21 cellular contexts compared by ENCODE assay signal in the genomic region with DNA sequence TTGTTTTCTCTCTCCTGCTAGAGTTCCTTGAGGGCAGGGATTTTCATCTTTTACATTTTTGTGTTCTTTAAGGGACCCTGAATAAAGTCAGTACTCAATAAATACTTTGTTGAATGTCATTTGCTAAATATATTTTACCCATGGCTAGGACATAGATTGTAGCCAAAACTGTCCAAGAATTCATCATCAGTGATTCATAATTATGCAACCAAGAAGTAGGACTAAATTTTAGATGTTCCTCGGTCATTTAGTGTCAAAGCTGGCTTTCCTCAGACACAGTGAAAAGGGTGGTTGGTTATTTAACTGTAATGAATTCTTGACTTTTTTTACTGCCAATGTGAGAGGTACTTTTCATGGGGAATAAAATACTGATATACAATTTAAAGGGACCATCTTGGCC. TPM values are rescaled to one million over a fixed set of nuclear protein-coding genes. Genes with fewer than 3 reads are reported as not detected.
A peak's percentile ranks its signal among the peaks of the same experiment; 100 is the strongest.
DNase-seq lines count a peak whose midpoint lies in the region; ATAC-seq and TF ChIP-seq lines count a peak whose summit lies in the region.
"Had no signal": no experiment of that assay in that cellular context is flagged by ENCODE, and none has a peak within 500 bp of the region (broad histone marks: within the 10 kb centered on the region; RNA-seq: fewer than 3 reads in every experiment).

No MANE protein-coding gene starts in this region.

- no peaks in the 10 kb centered on the region for H3K27me3 Mint-ChIP-seq in HFFc6 (ENCODE audit: insufficient read depth)
- H3K27me3 Mint-ChIP-seq in nephron (ENCODE audit: low read depth), result peaks cover 3% of the 10 kb centered on the region

- H3K9me3 ChIP-seq in esophagus squamous epithelium, result no peaks in the 10 kb centered on the region
- H3K9me3 ChIP-seq: BE2C, body of pancreas, right lobe of liver had no signal

- H3K27ac ChIP-seq in esophagus squamous epithelium, result no peak overlapping the region
- H3K27ac ChIP-seq: body of pancreas, hepatocyte, right lobe of liver had no signal

- H3K4me1 ChIP-seq in esophagus squamous epithelium, result peaks cover 0 to 31% (median 8%) of the 10 kb centered on the region in 3 donors
- H3K4me1 ChIP-seq: BE2C had no signal

- intact Hi-C loops in esophagus squamous epithelium (cut with DNase I), result loop anchor here (10.0 kb wide), 1 partner anchor 51 kb away; a partner anchor contains a TSS

- H3K9me3 Mint-ChIP-seq in HFFc6 (peaks cover 8% of the 10 kb centered on the region), nephron (no peaks in the 10 kb centered on the region)

- H3K4me3 Mint-ChIP-seq in HFFc6 (peak overlapping the region; percentile 11; the same call in 1 of the 2 replicates), nephron (no peak overlapping the region)

- peak; percentile 42 for DNase-seq in AG20443 (ENCODE audit: low spot score)
- DNase-seq in HFFc6, result peak; percentile 47
- peak; percentile 31 to 60 for DNase-seq in cardiac fibroblast (ENCODE audit: low read depth in 2 of 2)
- DNase-seq in medulla oblongata (ENCODE audit: extremely low spot score), result no peak
- DNase-seq in esophagus squamous epithelium (lab: John Stamatoyannopoulos, UW), result no peak
- DNase-seq: activated CD4-positive, alpha-beta T cell treated with anti-CD3 and anti-CD28 coated beads for 48 hours; activated CD8-positive, alpha-beta memory T cell treated with anti-CD3 and anti-CD28 coated beads, Interleukin-2, amount 50 U/mL, for 4 hours; BE2C; body of pancreas; dorsolateral prefrontal cortex; erythroblast; NCI-H2081 treated with DMSO at 0.1 percent for 48 hours; NCI-H524 treated with DMSO at 0.1 percent for 48 hours; OCI-M1; right lobe of liver; stimulated activated CD4-positive, alpha-beta T cell treated with anti-CD3 and anti-CD28 coated beads, Interleukin-4, amount 100 ng/mL, for 1 hour; substantia nigra had no signal

- H3K4me3 ChIP-seq in cardiac fibroblast (replicated peaks in 1 of 2; ENCODE audit: low read depth in 2 of 2, low read length in 2 of 2) (no peak overlapping the region), esophagus squamous epithelium (no peak overlapping the region)
- H3K4me3 ChIP-seq: body of pancreas, dorsolateral prefrontal cortex, hepatocyte, right lobe of liver had no signal

- H3K36me3 Mint-ChIP-seq in HFFc6 (ENCODE audit: low read depth) (peaks cover 18% of the 10 kb centered on the region), nephron (ENCODE audit: low read depth) (peaks cover 17% of the 10 kb centered on the region)

- H3K36me3 ChIP-seq in esophagus squamous epithelium, result peaks cover 0 to 18% (median 0%) of the 10 kb centered on the region in 3 donors
- H3K36me3 ChIP-seq: BE2C, right lobe of liver had no signal

- TF ChIP-seq CTCF in HFFc6 (IDR thresholded peaks at IDR 0.05) (no peak), cardiac fibroblast (IDR thresholded peaks at IDR 0.05; ENCODE audit: low read depth, low read length) (no peak), nephron (IDR thresholded peaks at IDR 0.05; ENCODE audit: unreplicated experiment in 3 of 3) (no peak), esophagus squamous epithelium (IDR thresholded peaks at IDR 0.05) (no peak)

- H3K27ac Mint-ChIP-seq in HFFc6 (peak overlapping the region; percentile 71), nephron (peak overlapping the region in 2 of 3 experiments; percentile 31 to 44)

- ATAC-seq in GM21515 (IDR thresholded peaks at IDR 0.05; ENCODE audit: unreplicated experiment), result no peak
- ATAC-seq: body of pancreas had no signal

- H3K4me1 Mint-ChIP-seq in HFFc6 (ENCODE audit: low read depth), result peaks cover 44% of the 10 kb centered on the region
- H3K4me1 Mint-ChIP-seq in nephron, result peaks cover 13% of the 10 kb centered on the region

- no peaks in the 10 kb centered on the region for H3K27me3 ChIP-seq in esophagus squamous epithelium
- H3K27me3 ChIP-seq: BE2C, body of pancreas, dorsolateral prefrontal cortex, hepatocyte, right lobe of liver had no signal

- WGBS in esophagus squamous epithelium, 2 donors, result 26 to 50% methylated on average over 1 of the region's 1 CpG

- no peak for TF ChIP-seq POLR2A in esophagus squamous epithelium (IDR thresholded peaks at IDR 0.05)

RNA-seq across cellular contexts. Expression of a gene that starts 3.3 kb away (rescaled TPM):
- total RNA-seq in HFFc6 (2021; fragmentation: NEBNext Ultra II Directional; extraction: Animal tissue kit (Norgen Biotek cat#: 25700)), result 1 to 10 TPM; 1.3 to 2.3 (median 2.1) TPM
- 1 to 10 TPM in 2 of 4 donors, under 1 TPM in 1, not detected in 1; 0.88 to 1.9 (median 1.3) TPM for total RNA-seq in esophagus squamous epithelium
- total RNA-seq: G401 had no signal

RNA-seq across cellular contexts. Expression of a gene that starts 16.9 kb away (rescaled TPM):
- total RNA-seq in HFFc6 (2021; fragmentation: NEBNext Ultra II Directional; extraction: Animal tissue kit (Norgen Biotek cat#: 25700)), result 100 to 1,000 TPM; 117 to 192 (median 127) TPM
- 10 to 100 TPM in 3 of 4 donors, 1 to 10 TPM in 1; 5.0 to 13.8 (median 12.3) TPM for total RNA-seq in esophagus squamous epithelium

RNA-seq across cellular contexts. Expression of a gene that starts 54.3 kb away (rescaled TPM):
- total RNA-seq in HFFc6 (2021; fragmentation: NEBNext Ultra II Directional; extraction: Animal tissue kit (Norgen Biotek cat#: 25700)), result 10 to 100 TPM; 31.3 to 39.0 (median 33.6) TPM
- 10 to 100 TPM; 17.4 to 25.3 (median 24.0) TPM for total RNA-seq in esophagus squamous epithelium

RNA-seq across cellular contexts. Expression of a gene that starts 54.4 kb away (rescaled TPM):
- total RNA-seq in HFFc6 (2021; fragmentation: NEBNext Ultra II Directional; extraction: Animal tissue kit (Norgen Biotek cat#: 25700)), result 10 to 100 TPM; 16.9 to 21.9 (median 19.5) TPM
- total RNA-seq in esophagus squamous epithelium, result 10 to 100 TPM in 2 of 4 donors, 1 to 10 TPM in 2; 8.7 to 15.8 (median 10.8) TPM

Comparison
In these comparisons a context has a peak if more than half of its experiments do, and no peak if none do; other contexts are left out.
1. DNase-seq: peak in AG20443 (single experiment), HFFc6 (single experiment) and cardiac fibroblast (2 of 2); none in medulla oblongata (single experiment) and esophagus squamous epithelium (single experiment).
2. RNA of a gene that starts 16.9 kb away (total RNA-seq): 117 to 192 TPM in HFFc6; 5.0 to 13.8 TPM in esophagus squamous epithelium; every median in the first group is over 4 times any median in the second.